Comparison of ENCODE assay signal across 8 cellular contexts in genomic region chr1:112744019-112744578, GRCh38. TPM values are rescaled to one million over a fixed set of nuclear protein-coding genes. Genes with fewer than 3 reads are reported as not detected.
DNase-seq lines count a peak whose midpoint lies in the region; ATAC-seq and TF ChIP-seq lines count a peak whose summit lies in the region.
"Had no signal": no experiment of that assay in that cellular context is flagged by ENCODE, and none has a peak within 500 bp of the region (broad histone marks: within the 10 kb centered on the region; RNA-seq: fewer than 3 reads in every experiment).

No MANE protein-coding gene starts in this region.

- ATAC-seq in stimulated activated naive B cell treated with anti-CD40 and anti-IgM and Interleukin-4, amounts not matched to agents 10 μg/mL and 1 μg/mL and 100 μg/mL, for 72 hours (replicated peaks): peak; percentile 45 to 58
- ATAC-seq in GM19452 (IDR thresholded peaks at IDR 0.05; ENCODE audit: unreplicated experiment) (no peak), HG03442 (IDR thresholded peaks at IDR 0.05; ENCODE audit: unreplicated experiment) (no peak), GM21737 (IDR thresholded peaks at IDR 0.05; ENCODE audit: unreplicated experiment) (no peak)

- peaks cover 5% of the 10 kb centered on the region in 2 donors for H3K9me3 Mint-ChIP-seq in stimulated activated naive B cell treated with anti-CD40 and anti-IgM and Interleukin-4, amounts not matched to agents 10 μg/mL and 1 μg/mL and 100 μg/mL, for 72 hours

- peaks cover 0 to 14% of the 10 kb centered on the region in 2 donors for H3K4me1 Mint-ChIP-seq in stimulated activated naive B cell treated with anti-CD40 and anti-IgM and Interleukin-4, amounts not matched to agents 10 μg/mL and 1 μg/mL and 100 μg/mL, for 72 hours

- DNase-seq in NCI-H69 (lab: John Stamatoyannopoulos, UW): peak; percentile 32
- no peak for DNase-seq in coronary artery (ENCODE audit: low spot score)
- no peak for DNase-seq in kidney epithelial cell (ENCODE audit: low read depth)
- DNase-seq in stimulated activated naive B cell treated with anti-CD40 and anti-IgM and Interleukin-4, amounts not matched to agents 10 μg/mL and 1 μg/mL and 100 μg/mL, for 72 hours: peak; percentile 8
- DNase-seq: effector memory CD4-positive, alpha-beta T cell had no signal

- no peak overlapping the region for H3K27ac ChIP-seq in coronary artery

- H3K4me3 ChIP-seq in coronary artery (peak overlapping the region; percentile 60), kidney epithelial cell (ENCODE audit: low read depth, low read length) (peak overlapping the region; percentile 32)

- H3K4me3 Mint-ChIP-seq in stimulated activated naive B cell treated with anti-CD40 and anti-IgM and Interleukin-4, amounts not matched to agents 10 μg/mL and 1 μg/mL and 100 μg/mL, for 72 hours: peak overlapping the region; percentile 13 to 44

- H3K27me3 ChIP-seq in kidney epithelial cell (ENCODE audit: control insufficient read depth, insufficient read depth, low read length): peaks cover 10% of the 10 kb centered on the region

- peaks cover 0 to 3% of the 10 kb centered on the region in 2 donors for H3K36me3 Mint-ChIP-seq in stimulated activated naive B cell treated with anti-CD40 and anti-IgM and Interleukin-4, amounts not matched to agents 10 μg/mL and 1 μg/mL and 100 μg/mL, for 72 hours

- H3K27me3 Mint-ChIP-seq in stimulated activated naive B cell treated with anti-CD40 and anti-IgM and Interleukin-4, amounts not matched to agents 10 μg/mL and 1 μg/mL and 100 μg/mL, for 72 hours: peaks cover 64 to 84% of the 10 kb centered on the region in 2 donors

- no peak overlapping the region for H3K27ac Mint-ChIP-seq in stimulated activated naive B cell treated with anti-CD40 and anti-IgM and Interleukin-4, amounts not matched to agents 10 μg/mL and 1 μg/mL and 100 μg/mL, for 72 hours

- H3K36me3 ChIP-seq in kidney epithelial cell (ENCODE audit: control insufficient read depth, insufficient read depth, low read length): no peaks in the 10 kb centered on the region

- TF ChIP-seq CTCF in coronary artery (IDR thresholded peaks at IDR 0.05) (no peak), kidney epithelial cell (IDR thresholded peaks at IDR 0.05; ENCODE audit: insufficient read depth, low read length, poor library complexity, severe bottlenecking) (peak; percentile 67)

RNA-seq across cellular contexts. Expression of gene PPM1J, which starts 29.0 kb away (rescaled TPM):
- total RNA-seq in kidney epithelial cell: 2.1 and 2.3 TPM in 2 replicates

RNA-seq across cellular contexts. Expression of gene RHOC, which starts 37.2 kb away (rescaled TPM):
- 634 and 639 TPM in 2 replicates for total RNA-seq in kidney epithelial cell

Comparison
In these comparisons a context has a peak if more than half of its experiments do, and no peak if none do; other contexts are left out.
1. DNase-seq: peak in NCI-H69 (single experiment) and stimulated activated naive B cell treated with anti-CD40 and anti-IgM and Interleukin-4, amounts not matched to agents 10 μg/mL and 1 μg/mL and 100 μg/mL, for 72 hours (single experiment); none in coronary artery (single experiment) and kidney epithelial cell (single experiment).
2. ATAC-seq: peak in stimulated activated naive B cell treated with anti-CD40 and anti-IgM and Interleukin-4, amounts not matched to agents 10 μg/mL and 1 μg/mL and 100 μg/mL, for 72 hours (2 of 2); none in GM19452 (single experiment), HG03442 (single experiment) and GM21737 (single experiment).